In genomic region chr12:109934026-109934425, GRCh38 we compare ENCODE assay signal across 11 cellular contexts. TPM values are rescaled to one million over a fixed set of nuclear protein-coding genes. Genes with fewer than 3 reads are reported as not detected.
DNase-seq lines count a peak whose midpoint lies in the region; ATAC-seq and TF ChIP-seq lines count a peak whose summit lies in the region.
"Had no signal": no experiment of that assay in that cellular context is flagged by ENCODE, and none has a peak within 500 bp of the region (broad histone marks: within the 10 kb centered on the region; RNA-seq: fewer than 3 reads in every experiment).

No MANE protein-coding gene starts in this region.

- H3K9me3 ChIP-seq in mammary epithelial cell (replicated peaks; ENCODE audit: insufficient read depth, low read length): no peaks in the 10 kb centered on the region
- H3K9me3 ChIP-seq: upper lobe of left lung had no signal

- intact Hi-C loops in activated CD4-positive, alpha-beta T cell treated with anti-CD3 and anti-CD28 coated beads for 36 hours (cut with DNase I, micrococcal nuclease): loop anchor here in 1 of 2 experiments (2.0 kb wide), 1 partner anchor 81 kb away; no protein-coding TSS in a partner anchor
- intact Hi-C loops in mammary epithelial cell (cut with micrococcal nuclease): loop anchor here (5.0 kb wide), 1 partner anchor 103 kb away; no protein-coding TSS in a partner anchor

- H3K27ac Mint-ChIP-seq in activated CD4-positive, alpha-beta T cell treated with anti-CD3 and anti-CD28 coated beads for 36 hours: peak overlapping the region; percentile 67
- no peak overlapping the region for H3K27ac Mint-ChIP-seq in osteocyte (ENCODE audit: unreplicated experiment)
- H3K27ac Mint-ChIP-seq in effector memory CD8-positive, alpha-beta T cell: peak overlapping the region in 1 of 2 donors; percentile 52
- H3K27ac Mint-ChIP-seq: CD4-positive, CD25-positive, alpha-beta regulatory T cell had no signal

- no peaks in the 10 kb centered on the region for H3K9me3 Mint-ChIP-seq in activated CD4-positive, alpha-beta T cell treated with anti-CD3 and anti-CD28 coated beads for 36 hours (ENCODE audit: low read depth)
- no peaks in the 10 kb centered on the region for H3K9me3 Mint-ChIP-seq in osteocyte (ENCODE audit: unreplicated experiment)
- no peaks in the 10 kb centered on the region for H3K9me3 Mint-ChIP-seq in effector memory CD8-positive, alpha-beta T cell
- H3K9me3 Mint-ChIP-seq: CD4-positive, CD25-positive, alpha-beta regulatory T cell had no signal

- POLR2A ChIA-PET in activated CD4-positive, alpha-beta T cell treated with anti-CD3 and anti-CD28 coated beads for 36 hours (lab: Charles Lee): no interaction called here

- no peaks in the 10 kb centered on the region for H3K27me3 Mint-ChIP-seq in activated CD4-positive, alpha-beta T cell treated with anti-CD3 and anti-CD28 coated beads for 36 hours
- H3K27me3 Mint-ChIP-seq in osteocyte (ENCODE audit: unreplicated experiment): no peaks in the 10 kb centered on the region
- H3K27me3 Mint-ChIP-seq in effector memory CD8-positive, alpha-beta T cell: no peaks in the 10 kb centered on the region
- H3K27me3 Mint-ChIP-seq: CD4-positive, CD25-positive, alpha-beta regulatory T cell had no signal

- 83% methylated on average over 5 of the region's 5 CpGs for WGBS in mammary epithelial cell (ENCODE audit: low coverage, missing lambda C conversion rate)

- TF ChIP-seq CTCF in mammary epithelial cell (conservative IDR thresholded peaks at IDR 0.05 in 1 of 2, IDR thresholded peaks at IDR 0.05 in 1 of 2; ENCODE audit: extremely low read depth in 1 of 2, insufficient read depth in 1 of 2, low read depth in 1 of 2, low read length in 2 of 2) (peak; percentile 9 to 20), osteocyte (IDR thresholded peaks at IDR 0.05) (peak; percentile 27)

- H3K4me3 ChIP-seq in mammary epithelial cell (replicated peaks in 1 of 3; ENCODE audit: insufficient read depth in 1 of 3, low read depth in 2 of 3, low read length in 3 of 3): no peak overlapping the region
- H3K4me3 ChIP-seq: upper lobe of left lung had no signal

- CTCF ChIA-PET in activated CD4-positive, alpha-beta T cell treated with anti-CD3 and anti-CD28 coated beads for 36 hours (lab: Charles Lee): interaction anchor here (0.6 to 1.5 kb wide), 4 partner anchors 10 to 887 kb away, joined by 3 to 5 read pairs (median 4); no protein-coding TSS in a partner anchor
- CTCF ChIA-PET in mammary epithelial cell (lab: Charles Lee; ENCODE audit: low non-redundant PET): no interaction called here

- ATAC-seq in activated CD4-positive, alpha-beta T cell treated with anti-CD3 and anti-CD28 coated beads for 36 hours: peak; percentile 58
- no peak for ATAC-seq in effector memory CD8-positive, alpha-beta T cell (replicated peaks)
- ATAC-seq in HG03432 (IDR thresholded peaks at IDR 0.05; ENCODE audit: unreplicated experiment): no peak

- no peak overlapping the region for H3K4me2 ChIP-seq in mammary epithelial cell (ENCODE audit: insufficient read depth, low read depth, low read length)

- no peak overlapping the region for H3K4me3 Mint-ChIP-seq in activated CD4-positive, alpha-beta T cell treated with anti-CD3 and anti-CD28 coated beads for 36 hours
- H3K4me3 Mint-ChIP-seq in osteocyte (ENCODE audit: unreplicated experiment): no peak overlapping the region
- no peak overlapping the region for H3K4me3 Mint-ChIP-seq in effector memory CD8-positive, alpha-beta T cell
- H3K4me3 Mint-ChIP-seq: CD4-positive, CD25-positive, alpha-beta regulatory T cell had no signal

- no peaks in the 10 kb centered on the region for H3K4me1 ChIP-seq in mammary epithelial cell (ENCODE audit: insufficient read depth, low read length)

- no peaks in the 10 kb centered on the region for H3K79me2 ChIP-seq in mammary epithelial cell (ENCODE audit: insufficient read depth, low read length)

- H3K27me3 ChIP-seq in mammary epithelial cell (ENCODE audit: insufficient read depth, low read length): no peaks in the 10 kb centered on the region
- H3K27me3 ChIP-seq: upper lobe of left lung had no signal

- no peak overlapping the region for H3K9ac ChIP-seq in mammary epithelial cell (ENCODE audit: insufficient read depth, low read length)

- dilution Hi-C loops in mammary epithelial cell (cut with HindIII; ENCODE audit: low sequenced_read_pairs): loop anchor here (5.0 kb wide), 3 partner anchors 63 to 117 kb away; partner anchors contain the start of genes ANKRD13A and GIT2

- DNase-seq in activated CD4-positive, alpha-beta T cell treated with anti-CD3 and anti-CD28 coated beads for 36 hours: peak; percentile 59
- DNase-seq in activated CD4-positive, alpha-beta T cell treated with anti-CD3 and anti-CD28 coated beads, Interleukin-2, amount 50 U/mL, for 1 hour: no peak
- DNase-seq in LHCN-M2 (ENCODE audit: low read depth) (peak; percentile 25), mammary epithelial cell (no peak), osteocyte (ENCODE audit: extremely low spot score, unreplicated experiment) (no peak), NCI-H748 (lab: John Stamatoyannopoulos, UW; ENCODE audit: unreplicated experiment) (no peak)
- no peak for DNase-seq in effector memory CD8-positive, alpha-beta T cell
- DNase-seq: NCI-H446, upper lobe of left lung had no signal

- no peaks in the 10 kb centered on the region for H3K4me1 Mint-ChIP-seq in activated CD4-positive, alpha-beta T cell treated with anti-CD3 and anti-CD28 coated beads for 36 hours
- H3K4me1 Mint-ChIP-seq in osteocyte (ENCODE audit: unreplicated experiment): no peaks in the 10 kb centered on the region
- H3K4me1 Mint-ChIP-seq in effector memory CD8-positive, alpha-beta T cell (ENCODE audit: low read depth in 2 of 2): no peaks in the 10 kb centered on the region
- H3K4me1 Mint-ChIP-seq: CD4-positive, CD25-positive, alpha-beta regulatory T cell had no signal

- no peak overlapping the region for H3K27ac ChIP-seq in mammary epithelial cell (ENCODE audit: insufficient read depth, low read depth, low read length)
- H3K27ac ChIP-seq: upper lobe of left lung had no signal

- peaks cover 10% of the 10 kb centered on the region for H3K36me3 ChIP-seq in mammary epithelial cell (ENCODE audit: insufficient read depth, low read length)

- BruUV-seq in mammary epithelial cell (replicated peaks; lab: Mats Ljungman, UMichigan): no TSS peak

- H3K36me3 Mint-ChIP-seq in activated CD4-positive, alpha-beta T cell treated with anti-CD3 and anti-CD28 coated beads for 36 hours (ENCODE audit: low read depth): peaks cover 43% of the 10 kb centered on the region
- peaks cover 64% of the 10 kb centered on the region for H3K36me3 Mint-ChIP-seq in osteocyte (ENCODE audit: unreplicated experiment)
- H3K36me3 Mint-ChIP-seq in effector memory CD8-positive, alpha-beta T cell (ENCODE audit: insufficient read depth): peaks cover 70% of the 10 kb centered on the region

- H4K20me1 ChIP-seq in mammary epithelial cell (ENCODE audit: insufficient read depth, low read length): no peaks in the 10 kb centered on the region

- in situ Hi-C loops in mammary epithelial cell (cut with MboI; ENCODE audit: low sequenced_read_pairs in 2 of 2): no loop called here

- H2AFZ ChIP-seq in mammary epithelial cell (ENCODE audit: low read depth, low read length): no peak overlapping the region

RNA-seq across cellular contexts. Expression of gene TCHP, which starts 34.0 kb away (rescaled TPM):
- total RNA-seq in activated CD4-positive, alpha-beta T cell treated with anti-CD3 and anti-CD28 coated beads for 36 hours: 10 to 100 TPM; 15.1 to 16.1 TPM
- total RNA-seq in LHCN-M2 (2014; rRNA removed) (14.9 and 19.0 TPM in 2 replicates), mammary epithelial cell (10 to 100 TPM in 1 of 2 donors, 1 to 10 TPM in 1; 4.0 to 19.4 TPM), osteocyte (14.4 and 15.7 TPM in 2 replicates)
- 17.7 TPM for polyA plus RNA-seq in LHCN-M2 (2012)
- 8.9 TPM for polyA plus RNA-seq in mammary epithelial cell
- polyA minus RNA-seq in mammary epithelial cell: 7.4 TPM

RNA-seq across cellular contexts. Expression of gene GLTP, which starts 53.7 kb away (rescaled TPM):
- total RNA-seq in activated CD4-positive, alpha-beta T cell treated with anti-CD3 and anti-CD28 coated beads for 36 hours: 10 to 100 TPM; 24.2 to 26.9 TPM
- total RNA-seq in LHCN-M2 (2014; rRNA removed): 51.7 and 74.8 TPM in 2 replicates
- 56.6 TPM for polyA plus RNA-seq in LHCN-M2 (2012)
- 10 to 100 TPM; 60.2 to 63.8 TPM for total RNA-seq in mammary epithelial cell
- 63.0 TPM for polyA plus RNA-seq in mammary epithelial cell
- 65.7 TPM for polyA minus RNA-seq in mammary epithelial cell
- 33.8 and 34.5 TPM in 2 replicates for total RNA-seq in osteocyte

Comparison
In these comparisons a context has a peak if more than half of its experiments do, and no peak if none do; other contexts are left out.
1. DNase-seq: peak in activated CD4-positive, alpha-beta T cell treated with anti-CD3 and anti-CD28 coated beads for 36 hours (single experiment) and LHCN-M2 (single experiment); none in activated CD4-positive, alpha-beta T cell treated with anti-CD3 and anti-CD28 coated beads, Interleukin-2, amount 50 U/mL, for 1 hour (single experiment), mammary epithelial cell (single experiment), osteocyte (single experiment), NCI-H748 (single experiment) and effector memory CD8-positive, alpha-beta T cell (0 of 3).